Comparison of ENCODE assay signal across 8 cellular contexts in the genomic region with DNA sequence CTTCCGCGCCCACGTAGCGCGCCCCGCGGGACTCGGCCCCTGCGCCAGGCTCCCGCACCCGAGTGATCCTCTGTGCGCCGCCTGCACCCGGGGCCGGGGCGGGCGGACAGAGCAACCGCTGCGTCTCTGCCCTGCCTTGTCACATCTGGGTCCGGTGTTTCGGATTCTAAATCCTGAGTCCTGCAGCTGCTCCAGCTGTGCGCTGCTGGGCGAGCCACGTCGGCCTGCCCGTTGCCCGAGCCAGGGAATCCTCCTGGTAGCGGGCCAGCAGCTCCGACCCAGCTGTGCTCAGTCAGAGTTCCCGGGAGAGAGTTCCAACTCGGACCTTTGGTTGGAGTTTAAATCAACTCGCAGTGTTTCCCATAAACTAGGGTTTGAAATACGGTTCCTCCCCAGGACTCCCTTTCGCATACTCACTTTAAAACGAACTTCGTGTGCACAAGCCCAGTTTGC. TPM values are rescaled to one million over a fixed set of nuclear protein-coding genes. Genes with fewer than 3 reads are reported as not detected.
DNase-seq lines count a peak whose midpoint lies in the region; ATAC-seq and TF ChIP-seq lines count a peak whose summit lies in the region.

No MANE protein-coding gene starts in this region.

- ATAC-seq in GM21381 (IDR thresholded peaks at IDR 0.05; ENCODE audit: unreplicated experiment) = no peak

- no peak for TF ChIP-seq CTCF in cardiac muscle cell (IDR thresholded peaks at IDR 0.05; ENCODE audit: low read depth, low read length)
- no peak for TF ChIP-seq CTCF in progenitor cell of endocrine pancreas (IDR thresholded peaks at IDR 0.05; ENCODE audit: unreplicated experiment)

- H3K4me1 Mint-ChIP-seq in progenitor cell of endocrine pancreas (ENCODE audit: low read depth) = peaks cover 24% of the 10 kb centered on the region

- peak overlapping the region; percentile 65; the same call in 1 of the 2 replicates for H3K9ac ChIP-seq in ES-I3 (ENCODE audit: low read depth, low read length)

- peak overlapping the region; percentile 87 for H3K27ac Mint-ChIP-seq in progenitor cell of endocrine pancreas

- peak overlapping the region; percentile 81 for H3K4me3 Mint-ChIP-seq in progenitor cell of endocrine pancreas (ENCODE audit: low read depth)

- peak overlapping the region; percentile 70 for H3K4me3 ChIP-seq in cardiac muscle cell

- peak; percentile 11 for DNase-seq in SK-MEL-5 (ENCODE audit: low read depth, low spot score)
- peak; percentile 48 to 82 for DNase-seq in cardiac muscle cell (ENCODE audit: low read depth in 1 of 2, low spot score in 1 of 2)
- no peak for DNase-seq in progenitor cell of endocrine pancreas (ENCODE audit: low spot score, unreplicated experiment)
- DNase-seq in NK-92 (lab: John Stamatoyannopoulos, UW; ENCODE audit: unreplicated experiment) = no peak
- no peak for DNase-seq in activated CD4-positive, alpha-beta T cell treated with anti-CD3 and anti-CD28 coated beads for 48 hours
- DNase-seq in stimulated activated CD4-positive, alpha-beta T cell treated with anti-CD3 and anti-CD28 coated beads, Interleukin-12 subunit alpha, Interleukin-12 subunit beta, amount 100 ng/mL, for 4 hours = no peak

- no peaks in the 10 kb centered on the region for H3K36me3 Mint-ChIP-seq in progenitor cell of endocrine pancreas (ENCODE audit: insufficient read depth)

- no peak overlapping the region for H3K27ac ChIP-seq in cardiac muscle cell

- H3K9me3 ChIP-seq in ES-I3 (ENCODE audit: control insufficient read depth, insufficient read depth, low read length) = no peaks in the 10 kb centered on the region
- no peaks in the 10 kb centered on the region for H3K9me3 ChIP-seq in cardiac muscle cell (ENCODE audit: low read depth)

- H3K9me3 Mint-ChIP-seq in progenitor cell of endocrine pancreas (ENCODE audit: low read depth) = no peaks in the 10 kb centered on the region

- in situ Hi-C loops in SK-MEL-5 (cut with HindIII; ENCODE audit: low pct_unique_long_range_greater_than_20kb, low sequenced_read_pairs) = no loop called here

- H3K4me1 ChIP-seq in ES-I3 (ENCODE audit: insufficient read depth, low read length) (peaks cover 3% of the 10 kb centered on the region), cardiac muscle cell (ENCODE audit: low read depth) (peaks cover 7% of the 10 kb centered on the region)

- H3K36me3 ChIP-seq in ES-I3 (ENCODE audit: insufficient read depth, low read length) (no peaks in the 10 kb centered on the region), cardiac muscle cell (no peaks in the 10 kb centered on the region)

- H3K27me3 Mint-ChIP-seq in progenitor cell of endocrine pancreas = peaks cover 51% of the 10 kb centered on the region

- peaks cover 93% of the 10 kb centered on the region for H3K27me3 ChIP-seq in cardiac muscle cell

RNA-seq across cellular contexts. Expression of a gene that starts 0.3 kb away (rescaled TPM):
- total RNA-seq in SK-MEL-5 (2014; rRNA removed; shearing (Covaris generic)) = 161 TPM in 2 replicates
- polyA plus RNA-seq in SK-MEL-5 (2015; cell fraction: cytosol; rRNA removed) = 108 and 125 TPM in 2 replicates
- 180 and 215 TPM in 2 replicates for polyA plus RNA-seq in SK-MEL-5 (2015; cell fraction: nucleus; rRNA removed)
- total RNA-seq in cardiac muscle cell (3.0 and 5.4 TPM in 2 replicates), progenitor cell of endocrine pancreas (14.4 and 17.8 TPM in 2 replicates)
- 0.82 and 1.5 TPM in 2 replicates for polyA plus RNA-seq in cardiac muscle cell

Comparison
In these comparisons a context has a peak if more than half of its experiments do, and no peak if none do; other contexts are left out.
1. DNase-seq: peak in SK-MEL-5 (single experiment) and cardiac muscle cell (2 of 2); none in progenitor cell of endocrine pancreas (single experiment), NK-92 (single experiment), activated CD4-positive, alpha-beta T cell treated with anti-CD3 and anti-CD28 coated beads for 48 hours (single experiment) and stimulated activated CD4-positive, alpha-beta T cell treated with anti-CD3 and anti-CD28 coated beads, Interleukin-12 subunit alpha, Interleukin-12 subunit beta, amount 100 ng/mL, for 4 hours (single experiment).